17 cellular contexts compared by ENCODE assay signal in genomic region chr2:34602262-34602661, GRCh38.
"Had no signal": no experiment of that assay in that cellular context is flagged by ENCODE, and none has a peak within 500 bp of the region (broad histone marks: within the 10 kb centered on the region; RNA-seq: fewer than 3 reads in every experiment).

No MANE protein-coding gene starts in this region.

- DNase-seq: activated B cell treated with CpG ODN at 0.5 μM for 24 hours; activated CD4-positive, alpha-beta T cell treated with anti-CD3 and anti-CD28 coated beads, Interleukin-2, amount 50 U/mL, for 1 hour; activated CD8-positive, alpha-beta T cell treated with anti-CD3 and anti-CD28 coated beads for 36 hours; activated naive CD4-positive, alpha-beta T cell; activated T-cell treated with anti-CD3 and anti-CD28 coated beads, Interleukin-2, amount 50 U/mL, for 48 hours; central memory CD4-positive, alpha-beta T cell; head of caudate nucleus; hippocampal formation; immature natural killer cell; kidney; left colon; mammary epithelial cell; right lobe of liver; stimulated activated CD4-positive, alpha-beta T cell treated with anti-CD3 and anti-CD28 coated beads, Interleukin-2, amount 100 ng/mL, for 48 hours; stimulated activated naive CD4-positive, alpha-beta T cell treated with Interleukin-2 at 50 U/mL for 16 hours had no signal

- ATAC-seq: activated CD8-positive, alpha-beta T cell treated with anti-CD3 and anti-CD28 coated beads for 36 hours; activated naive CD4-positive, alpha-beta T cell treated with anti-CD3 and anti-CD28 coated beads, Interleukin-2, amount 50 U/mL, for 72 hours; gastroesophageal sphincter; left colon; right lobe of liver had no signal
